ENCODE assay signal across 7 cellular contexts in the genomic region with DNA sequence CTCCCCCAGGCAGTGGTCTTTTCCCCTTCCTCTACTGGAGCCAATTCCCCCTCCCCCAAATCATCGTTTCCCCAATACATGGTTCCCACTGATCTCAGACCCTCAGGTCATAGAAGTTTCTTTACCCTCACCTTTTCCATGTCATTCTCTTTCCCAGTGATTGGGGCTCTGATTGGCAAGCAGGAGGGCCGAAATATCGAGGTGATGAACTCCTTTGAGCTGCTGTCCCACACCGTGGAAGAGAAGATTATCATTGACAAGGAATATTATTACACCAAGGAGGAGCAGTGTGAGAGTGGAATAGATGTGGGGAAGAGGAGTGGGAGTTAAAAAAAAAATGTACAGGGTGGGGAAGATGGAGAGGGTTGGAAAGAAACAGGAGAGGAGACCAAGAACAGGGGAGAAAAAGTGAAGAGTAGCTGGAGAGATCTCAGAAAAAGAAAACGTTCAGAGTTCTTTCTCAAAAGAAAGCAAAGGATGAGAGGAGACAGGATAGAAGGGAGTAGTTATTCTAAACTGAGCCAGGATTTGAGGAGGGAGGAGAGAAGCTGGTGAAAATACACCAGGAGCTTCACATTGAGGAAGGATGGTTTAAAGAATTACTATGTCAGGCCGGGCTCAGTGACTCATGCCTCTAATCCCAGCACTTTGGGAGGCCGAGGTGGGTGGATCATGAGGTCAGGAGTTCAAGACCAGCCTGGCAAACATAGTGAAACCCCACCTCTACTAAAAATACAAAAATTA. TPM values are rescaled to one million over a fixed set of nuclear protein-coding genes. Genes with fewer than 3 reads are reported as not detected.
DNase-seq lines count a peak whose midpoint lies in the region; ATAC-seq lines count a peak whose summit lies in the region.

No MANE protein-coding gene starts in this region.

- H3K27ac ChIP-seq in iPS-18a (ENCODE audit: low read length): no peak overlapping the region
- H3K27ac ChIP-seq in subcutaneous abdominal adipose tissue (ENCODE audit: low read depth, low read length): peak overlapping the region; percentile 46

- H3K4me3 Mint-ChIP-seq in activated CD8-positive, alpha-beta T cell treated with anti-CD3 and anti-CD28 coated beads, Interleukin-2, amount 10 ng/mL, durations not matched to agents 7 days and 5 days: peak overlapping the region; percentile 91

- peak; percentile 35 for DNase-seq in HT-29 (ENCODE audit: low spot score)
- no peak for DNase-seq in activated CD8-positive, alpha-beta T cell treated with anti-CD3 and anti-CD28 coated beads, Interleukin-2, amount 10 ng/mL, durations not matched to agents 7 days and 5 days
- DNase-seq in posterior cingulate gyrus: no peak
- DNase-seq in NCI-H2171 (lab: John Stamatoyannopoulos, UW): no peak

- intact Hi-C loops in posterior cingulate gyrus (cut with DNase I): loop anchor here (1.0 kb wide), 1 partner anchor 11 kb away; no protein-coding TSS in a partner anchor

- ATAC-seq in activated CD8-positive, alpha-beta T cell treated with anti-CD3 and anti-CD28 coated beads, Interleukin-2, amount 10 ng/mL, durations not matched to agents 7 days and 5 days: no peak
- ATAC-seq in GM19397 (IDR thresholded peaks at IDR 0.05; ENCODE audit: unreplicated experiment): no peak

- H3K4me1 ChIP-seq in iPS-18a (ENCODE audit: control insufficient read depth, low read depth, low read length) (no peaks in the 10 kb centered on the region), subcutaneous abdominal adipose tissue (ENCODE audit: control insufficient read depth in 5 of 5, insufficient read depth in 5 of 5, low read length in 5 of 5) (peaks cover 10 to 45% (median 34%) of the 10 kb centered on the region in 5 donors)

- peak overlapping the region; percentile 88 for H3K9ac ChIP-seq in iPS-18a (ENCODE audit: low read length)
- H3K9ac ChIP-seq in subcutaneous abdominal adipose tissue (ENCODE audit: low read length in 5 of 5): peak overlapping the region; percentile 12 to 94 (median 87)

- H3K36me3 Mint-ChIP-seq in activated CD8-positive, alpha-beta T cell treated with anti-CD3 and anti-CD28 coated beads, Interleukin-2, amount 10 ng/mL, durations not matched to agents 7 days and 5 days (ENCODE audit: low read depth): peaks cover 42% of the 10 kb centered on the region

- no peaks in the 10 kb centered on the region for H3K27me3 Mint-ChIP-seq in activated CD8-positive, alpha-beta T cell treated with anti-CD3 and anti-CD28 coated beads, Interleukin-2, amount 10 ng/mL, durations not matched to agents 7 days and 5 days (ENCODE audit: low read depth)

- H3K4me1 Mint-ChIP-seq in activated CD8-positive, alpha-beta T cell treated with anti-CD3 and anti-CD28 coated beads, Interleukin-2, amount 10 ng/mL, durations not matched to agents 7 days and 5 days (ENCODE audit: low read depth): peaks cover 42% of the 10 kb centered on the region

- H3K27ac Mint-ChIP-seq in activated CD8-positive, alpha-beta T cell treated with anti-CD3 and anti-CD28 coated beads, Interleukin-2, amount 10 ng/mL, durations not matched to agents 7 days and 5 days: peak overlapping the region; percentile 93

- H3K36me3 ChIP-seq in iPS-18a (ENCODE audit: control insufficient read depth, low read depth, low read length): peaks cover 41% of the 10 kb centered on the region
- peaks cover 6 to 45% (median 43%) of the 10 kb centered on the region in 5 donors for H3K36me3 ChIP-seq in subcutaneous abdominal adipose tissue (ENCODE audit: control insufficient read depth in 5 of 5, insufficient read depth in 5 of 5, low read length in 5 of 5)

- peak overlapping the region; percentile 80 for H3K4me3 ChIP-seq in iPS-18a (ENCODE audit: low read length)
- H3K4me3 ChIP-seq in subcutaneous abdominal adipose tissue (ENCODE audit: low read depth in 1 of 5, low read length in 5 of 5): peak overlapping the region; percentile 89 to 96 (median 94)

- CTCF ChIA-PET in activated CD8-positive, alpha-beta T cell treated with anti-CD3 and anti-CD28 coated beads, Interleukin-2, amount 10 ng/mL, durations not matched to agents 7 days and 5 days (lab: Charles Lee): interaction anchor here (0.8 to 1.7 kb wide), 5 partner anchors 12 to 318 kb away, joined by 3 to 5 read pairs (median 4); partner anchors contain the start of genes AP4M1 and MCM7

- no peaks in the 10 kb centered on the region for H3K9me3 ChIP-seq in iPS-18a (ENCODE audit: control insufficient read depth, low read depth, low read length)
- H3K9me3 ChIP-seq in subcutaneous abdominal adipose tissue (ENCODE audit: control insufficient read depth in 5 of 5, low read length in 5 of 5): no peaks in the 10 kb centered on the region

- no peaks in the 10 kb centered on the region for H3K27me3 ChIP-seq in iPS-18a (ENCODE audit: control insufficient read depth, insufficient read depth, low read length)
- H3K27me3 ChIP-seq in subcutaneous abdominal adipose tissue (ENCODE audit: control insufficient read depth in 5 of 5, insufficient read depth in 4 of 5, low read length in 5 of 5): no peaks in the 10 kb centered on the region

- no peaks in the 10 kb centered on the region for H3K9me3 Mint-ChIP-seq in activated CD8-positive, alpha-beta T cell treated with anti-CD3 and anti-CD28 coated beads, Interleukin-2, amount 10 ng/mL, durations not matched to agents 7 days and 5 days (ENCODE audit: insufficient read depth)

- POLR2A ChIA-PET in activated CD8-positive, alpha-beta T cell treated with anti-CD3 and anti-CD28 coated beads, Interleukin-2, amount 10 ng/mL, durations not matched to agents 7 days and 5 days (lab: Charles Lee): interaction anchor here (0.6 to 6.3 kb wide), 2 partner anchors 11 to 160 kb away, joined by 5 to 57 read pairs; partner anchors contain the start of genes AP4M1, GJC3 and MCM7

RNA-seq across cellular contexts. Expression of gene COPS6, which starts 0.9 kb away (rescaled TPM):
- 111 and 128 TPM in 2 replicates for total RNA-seq in HT-29 (2014; rRNA removed; shearing (Covaris generic))
- total RNA-seq in activated CD8-positive, alpha-beta T cell treated with anti-CD3 and anti-CD28 coated beads, Interleukin-2, amount 10 ng/mL, durations not matched to agents 7 days and 5 days: 10 to 100 TPM; 74.0 to 78.3 TPM

RNA-seq across cellular contexts. Expression of gene ZNF3, which starts 8.1 kb away (rescaled TPM):
- total RNA-seq in HT-29 (2014; rRNA removed; shearing (Covaris generic)): 22.2 and 23.6 TPM in 2 replicates
- total RNA-seq in activated CD8-positive, alpha-beta T cell treated with anti-CD3 and anti-CD28 coated beads, Interleukin-2, amount 10 ng/mL, durations not matched to agents 7 days and 5 days: 10 to 100 TPM; 20.9 to 21.8 TPM

RNA-seq across cellular contexts. Expression of gene MCM7, which starts 11.6 kb away (rescaled TPM):
- 461 and 531 TPM in 2 replicates for total RNA-seq in HT-29 (2014; rRNA removed; shearing (Covaris generic))
- total RNA-seq in activated CD8-positive, alpha-beta T cell treated with anti-CD3 and anti-CD28 coated beads, Interleukin-2, amount 10 ng/mL, durations not matched to agents 7 days and 5 days: 100 to 1,000 TPM; 364 to 375 TPM

RNA-seq across cellular contexts. Expression of gene AP4M1, which starts 11.8 kb away (rescaled TPM):
- total RNA-seq in HT-29 (2014; rRNA removed; shearing (Covaris generic)): 36.8 and 38.1 TPM in 2 replicates
- 10 to 100 TPM; 10.8 to 13.0 TPM for total RNA-seq in activated CD8-positive, alpha-beta T cell treated with anti-CD3 and anti-CD28 coated beads, Interleukin-2, amount 10 ng/mL, durations not matched to agents 7 days and 5 days

RNA-seq across cellular contexts. Expression of gene TAF6, which starts 29.5 kb away (rescaled TPM):
- total RNA-seq in HT-29 (2014; rRNA removed; shearing (Covaris generic)): 45.0 and 65.5 TPM in 2 replicates
- total RNA-seq in activated CD8-positive, alpha-beta T cell treated with anti-CD3 and anti-CD28 coated beads, Interleukin-2, amount 10 ng/mL, durations not matched to agents 7 days and 5 days: 10 to 100 TPM; 74.6 to 81.0 TPM
